ENCODE assay signal across 8 cellular contexts in genomic region chr7:55570939-55571338, GRCh38. TPM values are rescaled to one million over a fixed set of nuclear protein-coding genes. Genes with fewer than 3 reads are reported as not detected.
DNase-seq lines count a peak whose midpoint lies in the region; ATAC-seq, FAIRE-seq and TF ChIP-seq lines count a peak whose summit lies in the region.

No MANE protein-coding gene starts in this region.

- H3K27ac ChIP-seq in RWPE2 (ENCODE audit: poor library complexity, severe bottlenecking) (peak overlapping the region; percentile 96), epithelial cell of prostate (peak overlapping the region; percentile 90), ovary (peak overlapping the region in 1 of 2 donors; percentile 83)

- WGBS in ovary, 3 donors = 1 to 4% (median 3%) methylated on average over 5 of the region's 5 CpGs

- TF ChIP-seq CTCF in RWPE2 (IDR thresholded peaks at IDR 0.05; ENCODE audit: poor library complexity, severe bottlenecking) (no peak), ovary (IDR thresholded peaks at IDR 0.05) (no peak)

- intact Hi-C loops in ovary (cut with DNase I) = no loop called here

- peak; percentile 69 for ATAC-seq in RWPE2 (ENCODE audit: low read depth)

- H3K4me1 ChIP-seq in RWPE2 (ENCODE audit: insufficient read depth, poor library complexity, severe bottlenecking) (peaks cover 33% of the 10 kb centered on the region), ovary (ENCODE audit: insufficient read depth) (peaks cover 2% of the 10 kb centered on the region)

- no peaks in the 10 kb centered on the region for H3K9me3 ChIP-seq in RWPE2 (ENCODE audit: severe bottlenecking)
- H3K9me3 ChIP-seq in ovary = no peaks in the 10 kb centered on the region

- H3K27me3 ChIP-seq in RWPE2 (ENCODE audit: insufficient read depth, poor library complexity, severe bottlenecking) = no peaks in the 10 kb centered on the region
- H3K27me3 ChIP-seq in ovary = no peaks in the 10 kb centered on the region

- TF ChIP-seq EP300 in ovary (IDR thresholded peaks at IDR 0.05) = no peak

- no peak for TF ChIP-seq POLR2A in H54 (IDR thresholded peaks at IDR 0.05; ENCODE audit: low read depth, low read length)
- TF ChIP-seq POLR2A in ovary (IDR thresholded peaks at IDR 0.05) = no peak

- FAIRE-seq in H54 (lab: Jason Lieb, UNC) = no peak

- H3K36me3 ChIP-seq in RWPE2 (ENCODE audit: low read depth) = no peaks in the 10 kb centered on the region
- H3K36me3 ChIP-seq in ovary = no peaks in the 10 kb centered on the region

- DNase-seq in H54 (ENCODE audit: insufficient read length, low spot score) (peak; percentile 96), RWPE2 (ENCODE audit: low spot score) (no peak), epithelial cell of prostate (ENCODE audit: low read depth, low spot score) (no peak), ovary (no peak), occipital lobe (lab: John Stamatoyannopoulos, UW) (no peak), cerebellar nuclear complex (lab: John Stamatoyannopoulos, UW) (no peak), SIG-M5 treated with dmso at 0.1 percent for 504 hours (lab: John Stamatoyannopoulos, UW; ENCODE audit: unreplicated experiment) (no peak), SKM-1 (lab: John Stamatoyannopoulos, UW; ENCODE audit: unreplicated experiment) (no peak)

- H3K4me3 ChIP-seq in RWPE2 (ENCODE audit: severe bottlenecking) (peak overlapping the region; percentile 100), ovary (peak overlapping the region; percentile 96)

RNA-seq across cellular contexts. Expression of gene VOPP1, which starts 1.4 kb away (rescaled TPM):
- total RNA-seq in ovary = 10 to 100 TPM; 28.0 to 52.1 (median 48.9) TPM
- 10 to 100 TPM; 33.9 to 44.0 TPM for polyA plus RNA-seq in ovary
- 108 TPM for total RNA-seq in occipital lobe
